In genomic region chr17:49224198-49224996, GRCh38 we compare ENCODE assay signal across 1 cellular context.
TF ChIP-seq lines count a peak whose summit lies in the region.

No MANE protein-coding gene starts in this region.

TF ChIP-seq in WTC11, 78 proteins besides CTCF, POLR2A, EP300 and RAD21 (continued from another document):
- peak; percentile 22; the same call in 1 of the 2 replicates for TF ChIP-seq HMGXB4 (CRISPR knock-in tag; IDR thresholded peaks at IDR 0.05)
- no peak for TF ChIP-seq MXD4 (CRISPR knock-in tag; IDR thresholded peaks at IDR 0.05; ENCODE audit: borderline replicate concordance)
- TF ChIP-seq NR2C2 (CRISPR knock-in tag; IDR thresholded peaks at IDR 0.05) = peak; percentile 9; the same call in 1 of the 2 replicates
- no peak for TF ChIP-seq SOX15 (CRISPR knock-in tag; IDR thresholded peaks at IDR 0.05)
- no peak for TF ChIP-seq ZNF396 (CRISPR knock-in tag; IDR thresholded peaks at IDR 0.05; ENCODE audit: borderline replicate concordance)
- TF ChIP-seq MYBL2 (CRISPR knock-in tag; IDR thresholded peaks at IDR 0.05) = 0 out of 2 replicates have a peak, but pooled peaks have one; percentile 63
- TF ChIP-seq PREB (CRISPR knock-in tag; IDR thresholded peaks at IDR 0.05; ENCODE audit: borderline replicate concordance) = no peak
- peak; percentile 42; the same call in 1 of the 2 replicates for TF ChIP-seq IRF1 (CRISPR knock-in tag; IDR thresholded peaks at IDR 0.05)
- 0 out of 2 replicates have a peak, but pooled peaks have one; percentile 21 for TF ChIP-seq ZBTB21 (CRISPR knock-in tag; IDR thresholded peaks at IDR 0.05; ENCODE audit: borderline replicate concordance)
- no peak for TF ChIP-seq ZNF532 (CRISPR knock-in tag; IDR thresholded peaks at IDR 0.05; ENCODE audit: borderline replicate concordance)
- TF ChIP-seq MAX (CRISPR knock-in tag; IDR thresholded peaks at IDR 0.05) = peak; percentile 90
- peak; percentile 68; the same call in 1 of the 2 replicates for TF ChIP-seq ZNF281 (CRISPR knock-in tag; IDR thresholded peaks at IDR 0.05)
- peak; percentile 23 for TF ChIP-seq E2F4 (CRISPR knock-in tag; IDR thresholded peaks at IDR 0.05; ENCODE audit: borderline replicate concordance, low read depth)
- no peak for TF ChIP-seq GABPB1 (CRISPR knock-in tag; IDR thresholded peaks at IDR 0.05)
- 0 out of 2 replicates have a peak, but pooled peaks have one; percentile 54 for TF ChIP-seq ATF1 (CRISPR knock-in tag; IDR thresholded peaks at IDR 0.05)
- peak; percentile 66; the same call in 1 of the 2 replicates for TF ChIP-seq FOXP1 (CRISPR knock-in tag; IDR thresholded peaks at IDR 0.05; ENCODE audit: borderline replicate concordance)
- peak; percentile 37; the same call in 1 of the 2 replicates for TF ChIP-seq FOXK1 (CRISPR knock-in tag; IDR thresholded peaks at IDR 0.05)
- TF ChIP-seq CREB1 (CRISPR knock-in tag; IDR thresholded peaks at IDR 0.05) = peak; percentile 27; the same call in 1 of the 2 replicates
- TF ChIP-seq TP53 (CRISPR knock-in tag; IDR thresholded peaks at IDR 0.05) = peak; percentile 77
- peak; percentile 57 for TF ChIP-seq E2F5 (CRISPR knock-in tag; IDR thresholded peaks at IDR 0.05)
- TF ChIP-seq CREM (CRISPR knock-in tag; IDR thresholded peaks at IDR 0.05) = 0 out of 2 replicates have a peak, but pooled peaks have one; percentile 29
